ENCODE assay signal across 8 cellular contexts in the genomic region with DNA sequence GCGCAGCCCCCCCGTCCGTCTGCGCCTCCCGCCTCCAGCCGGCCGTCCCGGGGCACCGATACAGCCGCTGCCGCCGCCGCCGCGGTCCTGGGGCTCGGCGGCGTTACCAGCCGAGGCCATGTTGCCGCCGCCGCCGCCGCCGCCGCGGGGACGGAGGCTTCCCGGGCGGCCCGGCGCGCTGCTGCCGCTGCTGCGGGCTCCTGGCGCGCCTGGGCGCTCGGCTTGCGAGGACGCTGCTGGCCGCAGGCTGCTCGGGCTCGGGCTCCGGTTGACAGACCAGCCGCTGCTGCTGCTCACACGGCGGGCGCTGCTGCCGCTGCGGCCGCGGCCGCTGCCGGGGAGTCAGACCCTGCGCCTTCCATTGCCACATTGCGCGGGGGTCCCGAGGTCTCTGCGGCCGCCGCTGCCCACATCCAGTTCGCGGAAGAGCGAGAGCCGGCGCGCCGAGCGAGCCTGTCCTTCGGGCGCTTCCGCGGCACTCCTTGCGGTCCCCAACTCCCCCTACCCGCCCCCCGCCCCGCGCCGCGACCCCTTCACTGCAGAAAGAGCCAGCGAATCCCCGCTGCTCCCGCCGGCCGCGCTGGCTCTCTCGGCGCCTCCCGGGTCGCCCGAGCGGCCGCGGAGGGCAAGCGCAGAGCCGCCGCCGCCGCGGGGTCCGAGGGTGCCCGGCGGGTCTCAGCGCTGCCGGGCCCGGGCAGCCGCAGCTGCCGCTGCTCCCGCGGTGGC. TPM values are rescaled to one million over a fixed set of nuclear protein-coding genes. Genes with fewer than 3 reads are reported as not detected.
DNase-seq lines count a peak whose midpoint lies in the region; ATAC-seq and TF ChIP-seq lines count a peak whose summit lies in the region.

No MANE protein-coding gene starts in this region.

- no peak overlapping the region for H3K27ac ChIP-seq in CD4-positive, alpha-beta T cell (ENCODE audit: low read depth, low read length)
- H3K27ac ChIP-seq in right atrium auricular region (peak overlapping the region; percentile 93 to 94), skin epidermis (peak overlapping the region in 18 of 21 experiments; percentile 36 to 92 (median 84))

- peaks cover 21% of the 10 kb centered on the region for H3K27me3 Mint-ChIP-seq in CD4-positive, alpha-beta T cell

- peaks cover 56% of the 10 kb centered on the region for H3K4me1 Mint-ChIP-seq in CD4-positive, alpha-beta T cell (ENCODE audit: low read depth)

- H3K9me3 ChIP-seq in CD4-positive, alpha-beta T cell (ENCODE audit: control insufficient read depth, low read length) = no peaks in the 10 kb centered on the region
- H3K9me3 ChIP-seq in right atrium auricular region = no peaks in the 10 kb centered on the region

- peak overlapping the region; percentile 91 for H3K4me3 Mint-ChIP-seq in CD4-positive, alpha-beta T cell

- peak; percentile 3 for ATAC-seq in CD4-positive, alpha-beta T cell (ENCODE audit: poor library complexity)

- CTCF ChIA-PET in CD4-positive, alpha-beta T cell (lab: Charles Lee) = interaction anchor here (1.1 kb wide), 1 partner anchor 14 kb away, joined by 3 read pairs; no protein-coding TSS in a partner anchor

- peaks cover 30% of the 10 kb centered on the region for H3K36me3 Mint-ChIP-seq in CD4-positive, alpha-beta T cell (ENCODE audit: low read depth)

- POLR2A ChIA-PET in CD4-positive, alpha-beta T cell (lab: Charles Lee) = interaction anchor here (1.1 to 6.7 kb wide), 4 partner anchors 14 to 367 kb away, joined by 3 to 99 read pairs (median 6); partner anchors contain the start of gene ERCC6L2

- intact Hi-C loops in CD4-positive, alpha-beta T cell (cut with DNase I, micrococcal nuclease) = loop anchor here in 1 of 2 experiments (5.0 to 10.0 kb wide), 2 partner anchors 369 to 784 kb away; partner anchors contain the start of genes AOPEP and ERCC6L2

- no peaks in the 10 kb centered on the region for H3K9me3 Mint-ChIP-seq in CD4-positive, alpha-beta T cell

- H3K36me3 ChIP-seq in right atrium auricular region = no peaks in the 10 kb centered on the region

- no peak for TF ChIP-seq CTCF in CD4-positive, alpha-beta T cell (IDR thresholded peaks at IDR 0.05)
- no peak for TF ChIP-seq CTCF in right atrium auricular region (IDR thresholded peaks at IDR 0.05)

- peak overlapping the region; percentile 83 for H3K27ac Mint-ChIP-seq in CD4-positive, alpha-beta T cell

- peak in 2 of 10 experiments; percentile 14 to 21 for DNase-seq in CD4-positive, alpha-beta T cell
- DNase-seq in HK-2 (ENCODE audit: unreplicated experiment) = peak; percentile 41
- DNase-seq in activated naive CD4-positive, alpha-beta T cell treated with Interleukin-2 at 50 U/mL for 16 hours = peak; percentile 10
- DNase-seq in right atrium auricular region (ENCODE audit: low spot score) = no peak
- no peak for DNase-seq in SW480 (ENCODE audit: low spot score)
- DNase-seq in NK-92 treated with Interleukin-12 subunit alpha and Interleukin-12 subunit beta, amount 100 ng/mL, for 24 hours (lab: John Stamatoyannopoulos, UW) = no peak
- no peak for DNase-seq in occipital lobe (lab: John Stamatoyannopoulos, UW)

- peaks cover 0 to 32% of the 10 kb centered on the region in 2 donors for H3K4me1 ChIP-seq in right atrium auricular region

- H3K27me3 ChIP-seq in CD4-positive, alpha-beta T cell (ENCODE audit: control insufficient read depth, insufficient read depth, low read length) = peaks cover 11% of the 10 kb centered on the region
- no peaks in the 10 kb centered on the region for H3K27me3 ChIP-seq in right atrium auricular region

- H3K4me3 ChIP-seq in right atrium auricular region = peak overlapping the region; percentile 84 to 86
- H3K4me3 ChIP-seq in skin epidermis = peak overlapping the region; percentile 50 to 82 (median 58)

RNA-seq across cellular contexts. Expression of gene PTCH1, which starts 8.4 kb away (rescaled TPM):
- 10 to 100 TPM; 15.8 to 17.0 TPM for total RNA-seq in CD4-positive, alpha-beta T cell
- total RNA-seq in right atrium auricular region = 1 to 10 TPM; 5.4 to 6.3 TPM
- total RNA-seq in occipital lobe = 8.3 TPM

Comparison
In these comparisons a context has a peak if more than half of its experiments do, and no peak if none do; other contexts are left out.
1. DNase-seq: peak in HK-2 (single experiment) and activated naive CD4-positive, alpha-beta T cell treated with Interleukin-2 at 50 U/mL for 16 hours (single experiment); none in right atrium auricular region (single experiment), SW480 (single experiment), NK-92 treated with Interleukin-12 subunit alpha and Interleukin-12 subunit beta, amount 100 ng/mL, for 24 hours (single experiment) and occipital lobe (single experiment).